Comparison of ENCODE assay signal across 14 cellular contexts in the genomic region with DNA sequence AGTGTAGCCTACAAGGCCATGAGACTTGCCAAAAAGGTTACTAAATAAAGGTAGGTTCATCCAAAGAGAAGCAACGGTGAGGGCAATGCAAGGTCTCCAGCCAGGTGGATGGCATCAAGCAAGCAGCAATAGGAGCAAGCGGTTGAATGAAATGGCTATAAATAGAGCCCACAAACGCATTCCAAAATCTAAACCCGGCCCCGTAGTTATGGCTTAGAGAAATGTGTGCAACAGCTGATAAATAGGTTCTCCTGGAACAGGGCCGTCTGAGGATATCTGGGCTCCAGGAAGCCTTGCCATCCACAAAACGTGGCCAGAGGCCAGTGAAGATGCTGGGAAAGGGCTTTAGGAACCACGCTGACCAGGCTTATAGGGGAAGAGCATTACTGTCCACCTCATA.
DNase-seq lines count a peak whose midpoint lies in the region; FAIRE-seq and TF ChIP-seq lines count a peak whose summit lies in the region.
"Had no signal": no experiment of that assay in that cellular context is flagged by ENCODE, and none has a peak within 500 bp of the region (broad histone marks: within the 10 kb centered on the region; RNA-seq: fewer than 3 reads in every experiment).

No MANE protein-coding gene starts in this region.

- H3K4me1 Mint-ChIP-seq in endodermal cell: peaks cover 4% of the 10 kb centered on the region

- TF ChIP-seq CTCF in adrenal gland (IDR thresholded peaks at IDR 0.05) (no peak), dorsolateral prefrontal cortex (IDR thresholded peaks at IDR 0.05 in 54 of 56, conservative IDR thresholded peaks at IDR 0.05 in 2 of 56; ENCODE audit: low read depth in 1 of 56, partially characterized antibody in 56 of 56) (no peak), thyroid gland (IDR thresholded peaks at IDR 0.05) (no peak), endodermal cell (conservative IDR thresholded peaks at IDR 0.05) (no peak)

- H3K27me3 ChIP-seq in adrenal gland: no peaks in the 10 kb centered on the region
- no peaks in the 10 kb centered on the region for H3K27me3 ChIP-seq in dorsolateral prefrontal cortex
- no peaks in the 10 kb centered on the region for H3K27me3 ChIP-seq in muscle layer of duodenum (ENCODE audit: low read depth, low read length)
- H3K27me3 ChIP-seq in thyroid gland: no peaks in the 10 kb centered on the region
- H3K27me3 ChIP-seq in endodermal cell (ENCODE audit: control insufficient read depth, insufficient read depth, low read length, poor library complexity, severe bottlenecking): no peaks in the 10 kb centered on the region
- H3K27me3 ChIP-seq: brain microvascular endothelial cell had no signal

- no peak overlapping the region for H3K9ac ChIP-seq in endodermal cell (ENCODE audit: extremely low read depth, low read length, poor library complexity, severe bottlenecking)

- H3K4me3 Mint-ChIP-seq in endodermal cell: no peak overlapping the region
- H3K4me3 Mint-ChIP-seq: nephron progenitor cell had no signal

- peak overlapping the region in 3 of 5 donors; percentile 57 to 82 (median 69) for H3K27ac ChIP-seq in adrenal gland
- peak overlapping the region in 45 of 59 donors; percentile 0 to 76 (median 53) for H3K27ac ChIP-seq in dorsolateral prefrontal cortex
- H3K27ac ChIP-seq in muscle layer of duodenum (ENCODE audit: low read length): peak overlapping the region; percentile 66
- peak overlapping the region; percentile 81 to 88 (median 83) for H3K27ac ChIP-seq in thyroid gland
- H3K27ac ChIP-seq in endodermal cell (ENCODE audit: low read depth, low read length): no peak overlapping the region
- H3K27ac ChIP-seq: brain microvascular endothelial cell had no signal

- 69 to 77% (median 74%) methylated on average over 8 of the region's 8 CpGs for WGBS in adrenal gland, 4 donors
- 82 to 84% methylated on average over 8 of the region's 8 CpGs for whole genome bisulfite sequencing in thyroid gland, 2 donors
- 94 to 98% methylated on average over 8 of the region's 8 CpGs for WGBS in endodermal cell (ENCODE audit: insufficient coverage in 1 of 2, insufficient read length in 1 of 2), 2 experiments

- no peaks in the 10 kb centered on the region for H3K36me3 Mint-ChIP-seq in endodermal cell (ENCODE audit: low read depth)

- H3K36me3 ChIP-seq in adrenal gland (replicated peaks in 1 of 2) (no peaks in the 10 kb centered on the region), muscle layer of duodenum (ENCODE audit: control insufficient read depth in 1 of 2, insufficient read depth in 2 of 2, low read length in 2 of 2) (no peaks in the 10 kb centered on the region), thyroid gland (no peaks in the 10 kb centered on the region), endodermal cell (ENCODE audit: control insufficient read depth, insufficient read depth, low read length) (no peaks in the 10 kb centered on the region)
- H3K36me3 ChIP-seq: brain microvascular endothelial cell had no signal

- H3K4me1 ChIP-seq in adrenal gland (replicated peaks in 1 of 2) (peaks cover 10 to 22% of the 10 kb centered on the region in 2 donors), muscle layer of duodenum (ENCODE audit: control insufficient read depth in 1 of 2, insufficient read depth in 2 of 2, low read length in 2 of 2) (peaks cover 0 to 9% of the 10 kb centered on the region in 2 donors), thyroid gland (peaks cover 34 to 45% of the 10 kb centered on the region in 2 donors), endodermal cell (ENCODE audit: control insufficient read depth, insufficient read depth, low read length) (no peaks in the 10 kb centered on the region)

- H3K4me3 ChIP-seq in adrenal gland (no peak overlapping the region), dorsolateral prefrontal cortex (no peak overlapping the region), muscle layer of duodenum (ENCODE audit: low read depth in 1 of 2, low read length in 2 of 2) (no peak overlapping the region), thyroid gland (replicated peaks in 1 of 3) (no peak overlapping the region), endodermal cell (ENCODE audit: low read length) (no peak overlapping the region)
- H3K4me3 ChIP-seq: lung had no signal

- H3K27me3 Mint-ChIP-seq in endodermal cell (ENCODE audit: insufficient read depth): no peaks in the 10 kb centered on the region

- FAIRE-seq in urothelium cell line (lab: Jason Lieb, UNC): no peak

- TF ChIP-seq POLR2A in adrenal gland (IDR thresholded peaks at IDR 0.05) (no peak), thyroid gland (IDR thresholded peaks at IDR 0.05) (no peak)

- H3K27ac Mint-ChIP-seq in endodermal cell: no peak overlapping the region
- H3K27ac Mint-ChIP-seq: nephron progenitor cell had no signal

- no peak for DNase-seq in adrenal gland
- no peak for DNase-seq in dorsolateral prefrontal cortex
- no peak for DNase-seq in thyroid gland
- DNase-seq in NCI-H2196 treated with DMSO at 0.1 percent for 48 hours (lab: John Stamatoyannopoulos, UW; ENCODE audit: unreplicated experiment): no peak
- DNase-seq in urothelium cell line (ENCODE audit: low spot score): no peak
- no peak for DNase-seq in midbrain (lab: John Stamatoyannopoulos, UW)
- DNase-seq in endodermal cell: no peak
- DNase-seq: activated CD4-positive, alpha-beta T cell treated with anti-CD3 and anti-CD28 coated beads for 4 hours; brain microvascular endothelial cell; NCI-H526; nephron progenitor cell; stimulated activated CD4-positive, alpha-beta T cell treated with anti-CD3 and anti-CD28 coated beads, Interleukin-1b, Interleukin-23, amount 100 ng/mL, for 48 hours had no signal

- H3K9me3 Mint-ChIP-seq in endodermal cell: peaks cover 6% of the 10 kb centered on the region

- intact Hi-C loops in adrenal gland (cut with DNase I) (no loop called here), dorsolateral prefrontal cortex (cut with DNase I) (no loop called here), thyroid gland (cut with DNase I) (no loop called here)

- H3K9me3 ChIP-seq in adrenal gland (replicated peaks in 1 of 3) (no peaks in the 10 kb centered on the region), muscle layer of duodenum (ENCODE audit: control insufficient read depth in 1 of 2, low read length in 2 of 2) (no peaks in the 10 kb centered on the region), thyroid gland (no peaks in the 10 kb centered on the region), endodermal cell (ENCODE audit: control insufficient read depth, low read length) (no peaks in the 10 kb centered on the region)
